ENCODE assay signal across 10 cellular contexts in genomic region chr2:96888082-96889011, GRCh38. TPM values are rescaled to one million over a fixed set of nuclear protein-coding genes. Genes with fewer than 3 reads are reported as not detected.
DNase-seq lines count a peak whose midpoint lies in the region; ATAC-seq, FAIRE-seq and TF ChIP-seq lines count a peak whose summit lies in the region.
"Had no signal": no experiment of that assay in that cellular context is flagged by ENCODE, and none has a peak within 500 bp of the region (broad histone marks: within the 10 kb centered on the region; RNA-seq: fewer than 3 reads in every experiment).

No MANE protein-coding gene starts in this region.

- peak overlapping the region; percentile 44 for H3K4me3 Mint-ChIP-seq in activated naive CD4-positive, alpha-beta T cell treated with anti-CD3 and anti-CD28 coated beads, Interleukin-2, amount 50 U/mL, for 24 hours

- H3K27me3 ChIP-seq in breast epithelium: no peaks in the 10 kb centered on the region
- no peaks in the 10 kb centered on the region for H3K27me3 ChIP-seq in mucosa of rectum (ENCODE audit: control insufficient read depth in 2 of 2, insufficient read depth in 2 of 2, low read length in 2 of 2)

- peak overlapping the region; percentile 72 to 85 for H3K27ac ChIP-seq in breast epithelium
- H3K27ac ChIP-seq in mucosa of rectum (ENCODE audit: low read depth in 2 of 2, low read length in 2 of 2): peak overlapping the region; percentile 46 to 66
- H3K27ac ChIP-seq in RWPE1: no peak overlapping the region

- ATAC-seq in HG03175 (IDR thresholded peaks at IDR 0.05; ENCODE audit: unreplicated experiment): no peak

- H3K36me3 Mint-ChIP-seq in activated naive CD4-positive, alpha-beta T cell treated with anti-CD3 and anti-CD28 coated beads, Interleukin-2, amount 50 U/mL, for 24 hours: no peaks in the 10 kb centered on the region

- H3K36me3 ChIP-seq in breast epithelium (no peaks in the 10 kb centered on the region), mucosa of rectum (ENCODE audit: control insufficient read depth in 2 of 2, insufficient read depth in 2 of 2, low read length in 2 of 2) (no peaks in the 10 kb centered on the region)
- H3K36me3 ChIP-seq: HAP-1 had no signal

- peak overlapping the region; percentile 9 to 56 for H3K9ac ChIP-seq in mucosa of rectum (ENCODE audit: low read depth in 1 of 2, low read length in 2 of 2)

- TF ChIP-seq POLR2A in breast epithelium (IDR thresholded peaks at IDR 0.05): no peak

- H3K27me3 Mint-ChIP-seq in activated naive CD4-positive, alpha-beta T cell treated with anti-CD3 and anti-CD28 coated beads, Interleukin-2, amount 50 U/mL, for 24 hours: no peaks in the 10 kb centered on the region

- intact Hi-C loops in breast epithelium (cut with DNase I; ENCODE audit: low total_unique reads): no loop called here

- no peak overlapping the region for H3K27ac Mint-ChIP-seq in activated naive CD4-positive, alpha-beta T cell treated with anti-CD3 and anti-CD28 coated beads, Interleukin-2, amount 50 U/mL, for 24 hours

- FAIRE-seq in urothelium cell line (lab: Jason Lieb, UNC): peak; percentile 65

- H3K4me1 ChIP-seq in breast epithelium (peaks cover 5 to 35% of the 10 kb centered on the region in 2 donors), mucosa of rectum (ENCODE audit: control insufficient read depth in 2 of 2, insufficient read depth in 2 of 2, low read length in 2 of 2) (peaks cover 26 to 28% of the 10 kb centered on the region in 2 donors)
- H3K4me1 ChIP-seq: HAP-1 had no signal

- TF ChIP-seq CTCF in breast epithelium (IDR thresholded peaks at IDR 0.05) (no peak), RWPE1 (conservative IDR thresholded peaks at IDR 0.05; ENCODE audit: low read depth) (no peak)

- CTCF ChIA-PET in RWPE1 (lab: Yijun Ruan, JAX): interaction anchor here (0.5 to 0.8 kb wide), 4 partner anchors 16 to 58 kb away, joined by 3 to 5 read pairs (median 4); no protein-coding TSS in a partner anchor

- H3K9me3 Mint-ChIP-seq in activated naive CD4-positive, alpha-beta T cell treated with anti-CD3 and anti-CD28 coated beads, Interleukin-2, amount 50 U/mL, for 24 hours: no peaks in the 10 kb centered on the region

- POLR2A ChIA-PET in RWPE1 (lab: Yijun Ruan, JAX; ENCODE audit: low non-redundant PET): no interaction called here

- H3K9me3 ChIP-seq in breast epithelium (no peaks in the 10 kb centered on the region), mucosa of rectum (ENCODE audit: control insufficient read depth in 2 of 2, low read length in 2 of 2) (no peaks in the 10 kb centered on the region)
- H3K9me3 ChIP-seq: HAP-1 had no signal

- no peak for DNase-seq in activated naive CD4-positive, alpha-beta T cell treated with anti-CD3 and anti-CD28 coated beads, Interleukin-2, amount 50 U/mL, for 16 hours
- peak; percentile 84 for DNase-seq in breast epithelium (ENCODE audit: low spot score in 2 of 2)
- no peak for DNase-seq in urothelium cell line (ENCODE audit: low spot score)
- no peak for DNase-seq in HPDE6-E6E7 (ENCODE audit: extremely low spot score)
- DNase-seq in RWPE1 (ENCODE audit: low spot score): no peak
- DNase-seq: NCI-H2227 treated with DMSO at 0.1 percent for 48 hours had no signal

- peaks cover 58% of the 10 kb centered on the region for H3K4me1 Mint-ChIP-seq in activated naive CD4-positive, alpha-beta T cell treated with anti-CD3 and anti-CD28 coated beads, Interleukin-2, amount 50 U/mL, for 24 hours

- H3K4me3 ChIP-seq in breast epithelium (peak overlapping the region in 1 of 3 donors; percentile 21), mucosa of rectum (ENCODE audit: low read length in 2 of 2) (peak overlapping the region in 1 of 2 donors; percentile 44)
- H3K4me3 ChIP-seq: HAP-1 had no signal

RNA-seq across cellular contexts. Expression of gene SEMA4C, which starts 18.5 kb away (rescaled TPM):
- total RNA-seq in breast epithelium: 10 to 100 TPM; 17.9 to 37.3 (median 31.5) TPM

RNA-seq across cellular contexts. Expression of gene ANKRD39, which starts 30.5 kb away (rescaled TPM):
- total RNA-seq in breast epithelium: 10 to 100 TPM in 1 of 3 donors, 1 to 10 TPM in 2; 8.8 to 15.8 (median 9.2) TPM

RNA-seq across cellular contexts. Expression of gene ANKRD23, which starts 44.5 kb away (rescaled TPM):
- total RNA-seq in breast epithelium: 1 to 10 TPM; 3.5 to 9.4 (median 7.2) TPM

Comparison
In these comparisons a context has a peak if more than half of its experiments do, and no peak if none do; other contexts are left out.
1. DNase-seq: peak in breast epithelium (2 of 2); none in activated naive CD4-positive, alpha-beta T cell treated with anti-CD3 and anti-CD28 coated beads, Interleukin-2, amount 50 U/mL, for 16 hours (single experiment), urothelium cell line (single experiment), HPDE6-E6E7 (single experiment) and RWPE1 (single experiment).